ENCODE assay signal across 1 cellular context in the genomic region with DNA sequence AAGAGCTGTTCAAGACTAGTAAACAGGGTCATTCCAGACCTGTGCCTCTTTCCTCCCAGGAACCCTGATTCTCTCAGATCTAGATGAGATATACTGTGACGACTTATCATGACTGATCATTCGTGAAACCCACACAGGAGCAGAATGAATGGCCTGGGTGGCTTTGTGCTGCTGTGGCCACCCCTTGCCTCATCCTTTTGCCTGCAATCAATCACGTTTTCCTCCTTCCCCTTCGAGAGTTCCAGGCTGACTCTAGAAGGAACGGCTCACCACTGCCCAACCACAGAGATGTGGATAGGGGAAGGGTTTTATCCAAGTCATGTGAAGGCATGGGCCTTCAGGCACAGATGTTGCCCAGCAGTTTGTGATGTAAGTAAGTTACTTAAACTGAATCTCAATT.
A peak's percentile ranks its signal among the peaks of the same experiment; 100 is the strongest.
TF ChIP-seq lines count a peak whose summit lies in the region.

No MANE protein-coding gene starts in this region.

TF ChIP-seq in K562, 482 proteins besides CTCF, POLR2A, EP300 and RAD21 (continued from another document):
- TF ChIP-seq, protein P1, sequence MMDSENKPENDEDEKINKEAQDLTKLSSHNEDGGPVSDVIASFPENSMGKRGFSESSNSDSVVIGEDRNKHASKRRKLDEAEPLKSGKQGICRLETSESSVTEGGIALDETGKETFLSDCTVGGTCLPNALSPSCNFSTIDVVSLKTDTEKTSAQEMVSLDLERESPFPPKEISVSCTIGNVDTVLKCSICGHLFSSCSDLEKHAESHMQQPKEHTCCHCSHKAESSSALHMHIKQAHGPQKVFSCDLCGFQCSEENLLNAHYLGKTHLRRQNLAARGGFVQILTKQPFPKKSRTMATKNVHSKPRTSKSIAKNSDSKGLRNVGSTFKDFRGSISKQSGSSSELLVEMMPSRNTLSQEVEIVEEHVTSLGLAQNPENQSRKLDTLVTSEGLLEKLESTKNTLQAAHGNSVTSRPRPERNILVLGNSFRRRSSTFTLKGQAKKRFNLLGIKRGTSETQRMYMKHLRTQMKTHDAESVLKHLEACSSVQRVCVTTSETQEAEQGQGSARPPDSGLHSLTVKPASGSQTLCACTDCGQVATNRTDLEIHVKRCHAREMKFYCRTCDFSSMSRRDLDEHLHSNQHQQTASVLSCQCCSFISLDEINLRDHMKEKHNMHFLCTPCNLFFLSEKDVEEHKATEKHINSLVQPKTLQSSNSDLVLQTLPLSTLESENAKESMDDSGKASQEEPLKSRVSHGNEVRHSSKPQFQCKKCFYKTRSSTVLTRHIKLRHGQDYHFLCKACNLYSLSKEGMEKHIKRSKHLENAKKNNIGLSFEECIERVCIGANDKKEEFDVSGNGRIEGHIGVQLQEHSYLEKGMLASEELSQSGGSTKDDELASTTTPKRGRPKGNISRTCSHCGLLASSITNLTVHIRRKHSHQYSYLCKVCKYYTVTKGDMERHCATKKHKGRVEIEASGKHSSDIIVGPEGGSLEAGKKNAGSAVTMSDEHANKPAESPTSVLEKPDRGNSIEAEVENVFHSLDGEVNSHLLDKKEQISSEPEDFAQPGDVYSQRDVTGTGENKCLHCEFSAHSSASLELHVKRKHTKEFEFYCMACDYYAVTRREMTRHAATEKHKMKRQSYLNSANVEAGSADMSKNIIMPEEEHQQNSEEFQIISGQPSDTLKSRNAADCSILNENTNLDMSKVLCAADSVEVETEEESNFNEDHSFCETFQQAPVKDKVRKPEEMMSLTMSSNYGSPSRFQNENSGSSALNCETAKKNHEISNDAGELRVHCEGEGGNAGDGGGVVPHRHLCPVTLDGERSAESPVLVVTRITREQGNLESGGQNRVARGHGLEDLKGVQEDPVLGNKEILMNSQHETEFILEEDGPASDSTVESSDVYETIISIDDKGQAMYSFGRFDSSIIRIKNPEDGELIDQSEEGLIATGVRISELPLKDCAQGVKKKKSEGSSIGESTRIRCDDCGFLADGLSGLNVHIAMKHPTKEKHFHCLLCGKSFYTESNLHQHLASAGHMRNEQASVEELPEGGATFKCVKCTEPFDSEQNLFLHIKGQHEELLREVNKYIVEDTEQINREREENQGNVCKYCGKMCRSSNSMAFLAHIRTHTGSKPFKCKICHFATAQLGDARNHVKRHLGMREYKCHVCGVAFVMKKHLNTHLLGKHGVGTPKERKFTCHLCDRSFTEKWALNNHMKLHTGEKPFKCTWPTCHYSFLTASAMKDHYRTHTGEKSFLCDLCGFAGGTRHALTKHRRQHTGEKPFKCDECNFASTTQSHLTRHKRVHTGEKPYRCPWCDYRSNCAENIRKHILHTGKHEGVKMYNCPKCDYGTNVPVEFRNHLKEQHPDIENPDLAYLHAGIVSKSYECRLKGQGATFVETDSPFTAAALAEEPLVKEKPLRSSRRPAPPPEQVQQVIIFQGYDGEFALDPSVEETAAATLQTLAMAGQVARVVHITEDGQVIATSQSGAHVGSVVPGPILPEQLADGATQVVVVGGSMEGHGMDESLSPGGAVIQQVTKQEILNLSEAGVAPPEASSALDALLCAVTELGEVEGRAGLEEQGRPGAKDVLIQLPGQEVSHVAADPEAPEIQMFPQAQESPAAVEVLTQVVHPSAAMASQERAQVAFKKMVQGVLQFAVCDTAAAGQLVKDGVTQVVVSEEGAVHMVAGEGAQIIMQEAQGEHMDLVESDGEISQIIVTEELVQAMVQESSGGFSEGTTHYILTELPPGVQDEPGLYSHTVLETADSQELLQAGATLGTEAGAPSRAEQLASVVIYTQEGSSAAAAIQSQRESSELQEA (IDR thresholded peaks at IDR 0.05; ENCODE audit: low read depth): no peak
- no peak for TF ChIP-seq XRCC5 (IDR thresholded peaks at IDR 0.05; ENCODE audit: low read depth, low read length)
- TF ChIP-seq, protein P2, sequence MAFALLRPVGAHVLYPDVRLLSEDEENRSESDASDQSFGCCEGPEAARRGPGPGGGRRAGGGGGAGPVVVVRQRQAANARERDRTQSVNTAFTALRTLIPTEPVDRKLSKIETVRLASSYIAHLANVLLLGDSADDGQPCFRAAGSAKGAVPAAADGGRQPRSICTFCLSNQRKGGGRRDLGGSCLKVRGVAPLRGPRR (CRISPR knock-in tag; IDR thresholded peaks at IDR 0.05): no peak
- TF ChIP-seq ZSCAN32 (CRISPR knock-in tag; IDR thresholded peaks at IDR 0.05): no peak
- TF ChIP-seq, protein P3, sequence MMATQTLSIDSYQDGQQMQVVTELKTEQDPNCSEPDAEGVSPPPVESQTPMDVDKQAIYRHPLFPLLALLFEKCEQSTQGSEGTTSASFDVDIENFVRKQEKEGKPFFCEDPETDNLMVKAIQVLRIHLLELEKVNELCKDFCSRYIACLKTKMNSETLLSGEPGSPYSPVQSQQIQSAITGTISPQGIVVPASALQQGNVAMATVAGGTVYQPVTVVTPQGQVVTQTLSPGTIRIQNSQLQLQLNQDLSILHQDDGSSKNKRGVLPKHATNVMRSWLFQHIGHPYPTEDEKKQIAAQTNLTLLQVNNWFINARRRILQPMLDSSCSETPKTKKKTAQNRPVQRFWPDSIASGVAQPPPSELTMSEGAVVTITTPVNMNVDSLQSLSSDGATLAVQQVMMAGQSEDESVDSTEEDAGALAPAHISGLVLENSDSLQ (IDR thresholded peaks at IDR 0.05): peak; percentile 30; the same call in 1 of the 2 replicates
- no peak for TF ChIP-seq MEF2A (IDR thresholded peaks at IDR 0.05; ENCODE audit: control insufficient read depth, low read depth, low read length)
TF ChIP-seq in K562: peak in this region for 3.
